ENCODE assay signal across 8 cellular contexts in genomic region chrX:119647552-119648420, GRCh38. TPM values are rescaled to one million over a fixed set of nuclear protein-coding genes. Genes with fewer than 3 reads are reported as not detected.
A peak's percentile ranks its signal among the peaks of the same experiment; 100 is the strongest.
DNase-seq lines count a peak whose midpoint lies in the region; ATAC-seq and TF ChIP-seq lines count a peak whose summit lies in the region.

No MANE protein-coding gene starts in this region.

- no peak overlapping the region for H3K4me3 ChIP-seq in ascending aorta
- no peak overlapping the region for H3K4me3 ChIP-seq in Karpas-422 (ENCODE audit: low read length)

- ATAC-seq in GM18907 (IDR thresholded peaks at IDR 0.05; ENCODE audit: unreplicated experiment) = peak; percentile 97
- ATAC-seq in HG03039 (IDR thresholded peaks at IDR 0.05; ENCODE audit: unreplicated experiment) = peak; percentile 91
- ATAC-seq in activated CD8-positive, alpha-beta T cell treated with anti-CD3 and anti-CD28 coated beads, Interleukin-2, amount 10 ng/mL, durations not matched to agents 7 days and 5 days = peak; percentile 91

- H3K4me1 ChIP-seq in ascending aorta (no peaks in the 10 kb centered on the region), Karpas-422 (ENCODE audit: low read length) (no peaks in the 10 kb centered on the region)

- H3K36me3 ChIP-seq in ascending aorta = no peaks in the 10 kb centered on the region
- H3K36me3 ChIP-seq in Karpas-422 (ENCODE audit: insufficient read depth, low read length) = no peaks in the 10 kb centered on the region

- H3K27me3 Mint-ChIP-seq in activated CD8-positive, alpha-beta T cell treated with anti-CD3 and anti-CD28 coated beads, Interleukin-2, amount 10 ng/mL, durations not matched to agents 7 days and 5 days (ENCODE audit: low read depth) = no peaks in the 10 kb centered on the region

- H3K79me2 ChIP-seq in Karpas-422 (ENCODE audit: low read length) = no peaks in the 10 kb centered on the region

- POLR2A ChIA-PET in activated CD8-positive, alpha-beta T cell treated with anti-CD3 and anti-CD28 coated beads, Interleukin-2, amount 10 ng/mL, durations not matched to agents 7 days and 5 days (lab: Charles Lee) = interaction anchor here (0.8 to 2.9 kb wide), 5 partner anchors 34 to 46 kb away, joined by 3 to 18 read pairs (median 5); partner anchors contain the start of gene SEPTIN6

- no peak for TF ChIP-seq CTCF in ascending aorta (IDR thresholded peaks at IDR 0.05)

- H3K9me2 ChIP-seq in Karpas-422 (replicated peaks; ENCODE audit: insufficient read depth, low read length) = no peaks in the 10 kb centered on the region

- H4K20me1 ChIP-seq in Karpas-422 (ENCODE audit: insufficient read depth, low read depth, low read length) = no peaks in the 10 kb centered on the region

- H2AFZ ChIP-seq in Karpas-422 (ENCODE audit: low read length) = no peak overlapping the region

- peaks cover 48% of the 10 kb centered on the region for H3K36me3 Mint-ChIP-seq in activated CD8-positive, alpha-beta T cell treated with anti-CD3 and anti-CD28 coated beads, Interleukin-2, amount 10 ng/mL, durations not matched to agents 7 days and 5 days (ENCODE audit: low read depth)

- CTCF ChIA-PET in activated CD8-positive, alpha-beta T cell treated with anti-CD3 and anti-CD28 coated beads, Interleukin-2, amount 10 ng/mL, durations not matched to agents 7 days and 5 days (lab: Charles Lee) = interaction anchor here (1.0 to 2.1 kb wide), 3 partner anchors 38 to 159 kb away, joined by 3 to 8 read pairs (median 6); no protein-coding TSS in a partner anchor

- H3K4me1 Mint-ChIP-seq in activated CD8-positive, alpha-beta T cell treated with anti-CD3 and anti-CD28 coated beads, Interleukin-2, amount 10 ng/mL, durations not matched to agents 7 days and 5 days (ENCODE audit: low read depth) = peaks cover 44% of the 10 kb centered on the region

- peak overlapping the region; percentile 84 for H3K27ac Mint-ChIP-seq in activated CD8-positive, alpha-beta T cell treated with anti-CD3 and anti-CD28 coated beads, Interleukin-2, amount 10 ng/mL, durations not matched to agents 7 days and 5 days

- no peak overlapping the region for H3K4me3 Mint-ChIP-seq in activated CD8-positive, alpha-beta T cell treated with anti-CD3 and anti-CD28 coated beads, Interleukin-2, amount 10 ng/mL, durations not matched to agents 7 days and 5 days

- intact Hi-C loops in ascending aorta (cut with DNase I) = no loop called here

- H3K9me3 Mint-ChIP-seq in activated CD8-positive, alpha-beta T cell treated with anti-CD3 and anti-CD28 coated beads, Interleukin-2, amount 10 ng/mL, durations not matched to agents 7 days and 5 days (ENCODE audit: insufficient read depth) = no peaks in the 10 kb centered on the region

- H3K9me3 ChIP-seq in ascending aorta = no peaks in the 10 kb centered on the region
- no peaks in the 10 kb centered on the region for H3K9me3 ChIP-seq in Karpas-422 (ENCODE audit: low read length)

- H3K4me2 ChIP-seq in Karpas-422 (ENCODE audit: low read depth, low read length, poor library complexity, severe bottlenecking) = no peak overlapping the region

- H3K27me3 ChIP-seq in ascending aorta = no peaks in the 10 kb centered on the region
- H3K27me3 ChIP-seq in Karpas-422 (ENCODE audit: low read length) = no peaks in the 10 kb centered on the region

- no peak overlapping the region for H3K27ac ChIP-seq in ascending aorta
- no peak overlapping the region for H3K27ac ChIP-seq in Karpas-422 (ENCODE audit: low read length)

- H3K9ac ChIP-seq in Karpas-422 (ENCODE audit: low read length) = no peak overlapping the region

- DNase-seq in activated CD8-positive, alpha-beta T cell treated with anti-CD3 and anti-CD28 coated beads, Interleukin-2, amount 10 ng/mL, durations not matched to agents 7 days and 5 days = peak; percentile 50
- peak; percentile 23 to 27 for DNase-seq in stimulated activated CD4-positive, alpha-beta T cell treated with anti-CD3 and anti-CD28 coated beads, Interleukin-1b, Interleukin-23, amount 100 ng/mL, for 4 hours (ENCODE audit: low read depth in 2 of 2)
- DNase-seq in UCSD-AML1 (lab: John Stamatoyannopoulos, UW; ENCODE audit: unreplicated experiment) = no peak
- DNase-seq in ascending aorta (ENCODE audit: low spot score in 2 of 2) = no peak
- DNase-seq in Karpas-422 = no peak
- no peak for DNase-seq in NCI-H1436 treated with DMSO at 0.1 percent for 48 hours (lab: John Stamatoyannopoulos, UW)

RNA-seq across cellular contexts. Expression of gene NKRF, which starts 41.6 kb away (rescaled TPM):
- 10 to 100 TPM; 16.3 to 18.4 TPM for total RNA-seq in activated CD8-positive, alpha-beta T cell treated with anti-CD3 and anti-CD28 coated beads, Interleukin-2, amount 10 ng/mL, durations not matched to agents 7 days and 5 days
- 2.8 TPM for total RNA-seq in ascending aorta
- 10.1 and 18.0 TPM in 2 replicates for total RNA-seq in Karpas-422 (2014; rRNA removed; shearing (Covaris generic); ENCODE audit: low replicate concordance)

RNA-seq across cellular contexts. Expression of gene SEPTIN6, which starts 45.2 kb away (rescaled TPM):
- total RNA-seq in activated CD8-positive, alpha-beta T cell treated with anti-CD3 and anti-CD28 coated beads, Interleukin-2, amount 10 ng/mL, durations not matched to agents 7 days and 5 days = 100 to 1,000 TPM; 303 to 312 TPM
- total RNA-seq in ascending aorta = 10.6 TPM
- 20.2 and 23.2 TPM in 2 replicates for total RNA-seq in Karpas-422 (2014; rRNA removed; shearing (Covaris generic); ENCODE audit: low replicate concordance)

Comparison
In these comparisons a context has a peak if more than half of its experiments do, and no peak if none do; other contexts are left out.
1. DNase-seq: peak in activated CD8-positive, alpha-beta T cell treated with anti-CD3 and anti-CD28 coated beads, Interleukin-2, amount 10 ng/mL, durations not matched to agents 7 days and 5 days (single experiment) and stimulated activated CD4-positive, alpha-beta T cell treated with anti-CD3 and anti-CD28 coated beads, Interleukin-1b, Interleukin-23, amount 100 ng/mL, for 4 hours (2 of 2); none in UCSD-AML1 (single experiment), ascending aorta (0 of 2), Karpas-422 (single experiment) and NCI-H1436 treated with DMSO at 0.1 percent for 48 hours (single experiment).
2. RNA of gene SEPTIN6, which starts 45.2 kb away (total RNA-seq): 303 to 312 TPM in activated CD8-positive, alpha-beta T cell treated with anti-CD3 and anti-CD28 coated beads, Interleukin-2, amount 10 ng/mL, durations not matched to agents 7 days and 5 days; 20.2 to 23.2 TPM in Karpas-422 and 10.6 TPM in ascending aorta (single experiment); every median in the first group is over 10 times any median in the second.
3. Peak in every context shown above with its lines, with median percentiles within 50 percentile points of each other: ATAC-seq.